In the genomic region with DNA sequence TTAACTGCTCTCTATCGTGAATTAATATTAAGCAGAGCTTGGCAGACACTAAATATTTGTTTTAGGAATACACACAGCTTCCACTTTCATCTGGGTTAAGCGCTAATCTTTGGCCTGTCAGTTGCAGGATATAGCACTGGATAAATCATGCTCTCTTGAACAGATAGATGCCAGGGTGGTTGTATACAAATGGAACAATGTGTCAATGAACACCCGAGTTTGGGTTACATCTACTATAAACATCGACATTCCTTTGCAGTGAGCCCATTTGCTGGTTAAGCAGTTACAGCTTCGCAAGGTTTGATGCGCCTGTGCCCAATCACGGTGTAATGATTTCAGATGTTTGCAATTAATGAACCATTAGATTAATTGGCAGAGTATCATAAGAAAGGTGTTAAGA, we compare ENCODE assay signal across 32 cellular contexts.
DNase-seq lines count a peak whose midpoint lies in the region; ATAC-seq, FAIRE-seq and TF ChIP-seq lines count a peak whose summit lies in the region.
"Had no signal": no experiment of that assay in that cellular context is flagged by ENCODE, and none has a peak within 500 bp of the region (broad histone marks: within the 10 kb centered on the region; RNA-seq: fewer than 3 reads in every experiment).

No MANE protein-coding gene starts in this region.

- H3K4me2 ChIP-seq in hepatocyte: peak overlapping the region; percentile 33
- H3K4me2 ChIP-seq: SK-N-SH had no signal

- peak; percentile 95 for FAIRE-seq in urothelium cell line (lab: Jason Lieb, UNC)
- FAIRE-seq: GM12878 had no signal

- DNase-seq in EL (peak; percentile 7), SJSA1 (ENCODE audit: low read depth in 1 of 2, low spot score in 2 of 2) (peak; percentile 66 to 75), hepatocyte (ENCODE audit: low spot score) (no peak), urothelium cell line (ENCODE audit: low spot score) (peak; percentile 48), cardiac septum (ENCODE audit: low spot score) (no peak), T-helper 2 cell (no peak)
- DNase-seq: activated CD4-positive, alpha-beta T cell treated with anti-CD3 and anti-CD28 coated beads, Interleukin-2, amount 10 ng/mL, durations not matched to agents 7 days and 5 days; activated CD8-positive, alpha-beta memory T cell treated with anti-CD3 and anti-CD28 coated beads, Interleukin-2, amount 10 ng/mL, durations not matched to agents 7 days and 5 days; activated naive CD4-positive, alpha-beta T cell treated with anti-CD3 and anti-CD28 coated beads, Interleukin-2, amount 10 ng/mL, durations not matched to agents 7 days and 5 days; CD8-positive, alpha-beta memory T cell; cortex of kidney; DMS53; heart left ventricle; left ventricle myocardium inferior; naive thymus-derived CD4-positive, alpha-beta T cell; NCI-H1105; NCI-H2081 treated with DMSO at 0.1 percent for 48 hours; NCI-H345; NCI-H748 treated with DMSO at 0.1 percent for 48 hours; nucleus accumbens; SK-N-SH; stimulated activated CD4-positive, alpha-beta T cell treated with anti-CD3 and anti-CD28 coated beads, Interleukin-2, amount 100 ng/mL, for 48 hours; uterus; WERI-Rb-1 had no signal

- no peak overlapping the region for H2AFZ ChIP-seq in hepatocyte

- TF ChIP-seq CTCF in hepatocyte (IDR thresholded peaks at IDR 0.05; ENCODE audit: poor library complexity): no peak

- H3K36me3 ChIP-seq in SJSA1: no peaks in the 10 kb centered on the region
- no peaks in the 10 kb centered on the region for H3K36me3 ChIP-seq in hepatocyte (replicated peaks; ENCODE audit: insufficient read depth, low read depth)
- H3K36me3 ChIP-seq: cardiac muscle cell, HAP-1, heart left ventricle, left ventricle myocardium inferior, suprapubic skin, uterus, WERI-Rb-1 had no signal

- H3K4me1 ChIP-seq in SJSA1 (replicated peaks) (peaks cover 25% of the 10 kb centered on the region), hepatocyte (ENCODE audit: insufficient read depth) (peaks cover 5% of the 10 kb centered on the region)
- H3K4me1 ChIP-seq: HAP-1, heart left ventricle, left ventricle myocardium inferior, suprapubic skin, uterus had no signal

- H3K9me3 ChIP-seq in SJSA1 (replicated peaks) (no peaks in the 10 kb centered on the region), hepatocyte (ENCODE audit: low read depth) (no peaks in the 10 kb centered on the region)
- H3K9me3 ChIP-seq: HAP-1, heart left ventricle, SK-N-SH, suprapubic skin, uterus had no signal

- no peaks in the 10 kb centered on the region for H4K20me1 ChIP-seq in hepatocyte (ENCODE audit: insufficient read depth, poor library complexity, severe bottlenecking)

- no peaks in the 10 kb centered on the region for H3K9me2 ChIP-seq in hepatocyte (replicated peaks; ENCODE audit: insufficient read depth)
- H3K9me2 ChIP-seq: SK-N-SH had no signal

- no peaks in the 10 kb centered on the region for H3K79me2 ChIP-seq in hepatocyte

- H3K4me3 ChIP-seq in SJSA1: no peak overlapping the region
- H3K4me3 ChIP-seq in hepatocyte: no peak overlapping the region
- H3K4me3 ChIP-seq: cardiac muscle cell, GM12878, HAP-1, heart left ventricle, left ventricle myocardium inferior, skin epidermis, suprapubic skin, uterus had no signal

- intact Hi-C loops in cardiac septum (cut with DNase I): no loop called here

- 33% methylated on average over 7 of the region's 7 CpGs for WGBS in hepatocyte (ENCODE audit: low lambda C conversion rate, missing lambda C conversion rate)

- H3K27ac ChIP-seq in SJSA1 (peak overlapping the region; percentile 60), hepatocyte (peak overlapping the region; percentile 34)
- H3K27ac ChIP-seq: cardiac muscle cell, heart left ventricle, left ventricle myocardium inferior, RWPE1, skin epidermis, suprapubic skin, uterus, WERI-Rb-1 had no signal

- H3K27me3 ChIP-seq in SJSA1 (replicated peaks) (no peaks in the 10 kb centered on the region), hepatocyte (no peaks in the 10 kb centered on the region)
- H3K27me3 ChIP-seq: cardiac muscle cell, uterus had no signal

- ATAC-seq in HG03039 (IDR thresholded peaks at IDR 0.05; ENCODE audit: unreplicated experiment): no peak
- ATAC-seq: activated CD8-positive, alpha-beta memory T cell treated with anti-CD3 and anti-CD28 coated beads, Interleukin-2, amount 10 ng/mL, durations not matched to agents 7 days and 5 days; GM12878; heart left ventricle; naive thymus-derived CD4-positive, alpha-beta T cell; stimulated activated effector memory CD8-positive, alpha-beta T cell treated with anti-CD3 and anti-CD28 coated beads, Interleukin-12 subunit alpha, Interleukin-12 subunit beta, amount 100 ng/mL, for 72 hours had no signal

Comparison
In these comparisons a context has a peak if more than half of its experiments do, and no peak if none do; other contexts are left out.
1. DNase-seq: peak in EL (single experiment), SJSA1 (2 of 2) and urothelium cell line (single experiment); none in hepatocyte (single experiment), cardiac septum (single experiment) and T-helper 2 cell (0 of 5).